In the genomic region with DNA sequence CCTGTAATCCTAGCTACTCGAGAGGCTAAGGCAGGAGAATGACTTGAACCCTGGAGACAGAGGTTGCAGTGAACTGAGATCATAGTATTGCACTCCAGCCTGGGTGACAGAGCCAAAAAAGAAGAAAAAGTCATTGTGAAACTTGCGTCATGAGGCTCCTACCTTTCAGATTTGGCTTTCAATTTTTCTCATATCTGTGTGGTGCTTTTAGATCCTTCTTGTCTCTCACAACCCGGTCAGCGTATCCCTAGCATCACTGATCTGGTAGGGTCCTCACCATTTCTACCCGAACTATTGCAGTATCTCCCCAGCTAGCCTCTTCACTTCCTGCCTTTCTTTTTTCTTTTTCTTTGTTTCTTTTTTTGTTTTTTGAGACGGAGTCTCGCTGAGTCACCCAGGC, we compare ENCODE assay signal across 19 cellular contexts. TPM values are rescaled to one million over a fixed set of nuclear protein-coding genes. Genes with fewer than 3 reads are reported as not detected.
DNase-seq lines count a peak whose midpoint lies in the region; FAIRE-seq and TF ChIP-seq lines count a peak whose summit lies in the region.
"Had no signal": no experiment of that assay in that cellular context is flagged by ENCODE, and none has a peak within 500 bp of the region (broad histone marks: within the 10 kb centered on the region; RNA-seq: fewer than 3 reads in every experiment).

No MANE protein-coding gene starts in this region.

- H3K4me1 Mint-ChIP-seq in activated CD4-positive, alpha-beta memory T cell treated with anti-CD3 and anti-CD28 coated beads for 36 hours (ENCODE audit: low read depth): peaks cover 30% of the 10 kb centered on the region
- H3K4me1 Mint-ChIP-seq: H9 had no signal

- POLR2A ChIA-PET in activated CD4-positive, alpha-beta memory T cell treated with anti-CD3 and anti-CD28 coated beads for 36 hours (lab: Charles Lee): interaction anchor here (0.7 kb wide), 1 partner anchor 422 kb away, joined by 4 read pairs; no protein-coding TSS in a partner anchor

- H3K9me3 ChIP-seq in transverse colon: no peaks in the 10 kb centered on the region
- H3K9me3 ChIP-seq: MG63 had no signal

- intact Hi-C loops in activated CD4-positive, alpha-beta memory T cell treated with anti-CD3 and anti-CD28 coated beads for 36 hours (cut with micrococcal nuclease): loop anchor here (1.0 kb wide), 1 partner anchor 98 kb away; no protein-coding TSS in a partner anchor
- intact Hi-C loops in transverse colon (cut with DNase I; ENCODE audit: low total_unique reads): no loop called here

- H3K4me3 ChIP-seq in transverse colon: no peak overlapping the region
- H3K4me3 ChIP-seq: MG63 had no signal

- H3K27ac ChIP-seq in transverse colon: peak overlapping the region; percentile 52 to 90 (median 82)
- H3K27ac ChIP-seq: VCaP had no signal

- peaks cover 4 to 51% (median 18%) of the 10 kb centered on the region in 4 donors for H3K4me1 ChIP-seq in transverse colon

- in situ Hi-C loops in transverse colon (cut with MboI; ENCODE audit: low pct_ligation_motif_present in 1 of 4, low pct_unique_long_range_greater_than_20kb in 1 of 4, low sequenced_read_pairs in 3 of 4): no loop called here

- H3K27ac Mint-ChIP-seq in activated CD4-positive, alpha-beta memory T cell treated with anti-CD3 and anti-CD28 coated beads for 36 hours: peak overlapping the region; percentile 89

- TF ChIP-seq EP300 in transverse colon (IDR thresholded peaks at IDR 0.05; ENCODE audit: low read depth): no peak

- H3K4me3 Mint-ChIP-seq in activated CD4-positive, alpha-beta memory T cell treated with anti-CD3 and anti-CD28 coated beads for 36 hours: peak overlapping the region; percentile 69
- H3K4me3 Mint-ChIP-seq: H9 had no signal

- CTCF ChIA-PET in activated CD4-positive, alpha-beta memory T cell treated with anti-CD3 and anti-CD28 coated beads for 36 hours (lab: Charles Lee): interaction anchor here (0.6 to 1.1 kb wide), 4 partner anchors 52 to 577 kb away, joined by 3 to 4 read pairs (median 3); no protein-coding TSS in a partner anchor

- no peaks in the 10 kb centered on the region for H3K36me3 ChIP-seq in transverse colon
- H3K36me3 ChIP-seq: MG63 had no signal

- peak; percentile 19 for DNase-seq in stimulated activated CD4-positive, alpha-beta T cell treated with anti-CD3 and anti-CD28 coated beads, Interleukin-1b, Interleukin-23, amount 100 ng/mL, for 48 hours
- no peak for DNase-seq in stimulated activated CD4-positive, alpha-beta T cell treated with anti-CD3 and anti-CD28 coated beads, Interleukin-4, amount 100 ng/mL, for 1 hour
- DNase-seq in GM20000 (ENCODE audit: low spot score): peak; percentile 47
- DNase-seq in activated CD4-positive, alpha-beta memory T cell treated with anti-CD3 and anti-CD28 coated beads for 36 hours: peak; percentile 48
- no peak for DNase-seq in transverse colon
- no peak for DNase-seq in NCI-H2081 (lab: John Stamatoyannopoulos, UW)
- no peak for DNase-seq in D721Med (ENCODE audit: insufficient read length, low spot score)
- no peak for DNase-seq in NCI-H2107 treated with DMSO at 0.1 percent for 48 hours (lab: John Stamatoyannopoulos, UW; ENCODE audit: unreplicated experiment)
- DNase-seq: foreskin fibroblast, GDM1, H9, MG63, NCI-H1930, NCI-H524, PC-3 had no signal

- no peak for FAIRE-seq in D721Med (lab: Jason Lieb, UNC)
- FAIRE-seq: colon, HepG2 had no signal

- H3K9me3 Mint-ChIP-seq in activated CD4-positive, alpha-beta memory T cell treated with anti-CD3 and anti-CD28 coated beads for 36 hours: no peaks in the 10 kb centered on the region
- H3K9me3 Mint-ChIP-seq: H9 had no signal

- H3K36me3 Mint-ChIP-seq in activated CD4-positive, alpha-beta memory T cell treated with anti-CD3 and anti-CD28 coated beads for 36 hours: no peaks in the 10 kb centered on the region

- TF ChIP-seq CTCF in GM20000 (IDR thresholded peaks at IDR 0.05; ENCODE audit: extremely low read depth, missing control alignments) (no peak), transverse colon (IDR thresholded peaks at IDR 0.05) (no peak), D721Med (IDR thresholded peaks at IDR 0.05; ENCODE audit: insufficient read depth, missing control alignments) (no peak)

- H3K27me3 ChIP-seq in transverse colon: no peaks in the 10 kb centered on the region
- H3K27me3 ChIP-seq: MG63 had no signal

- TF ChIP-seq POLR2A in transverse colon (IDR thresholded peaks at IDR 0.05): no peak

- peaks cover 13% of the 10 kb centered on the region for H3K27me3 Mint-ChIP-seq in activated CD4-positive, alpha-beta memory T cell treated with anti-CD3 and anti-CD28 coated beads for 36 hours

- WGBS in transverse colon (ENCODE audit: low coverage in 1 of 2), 2 donors: 67 to 87% methylated on average over 6 to 7 of the region's 7 CpGs

RNA-seq across cellular contexts. Expression of a gene that starts 21.6 kb away (rescaled TPM):
- total RNA-seq in activated CD4-positive, alpha-beta memory T cell treated with anti-CD3 and anti-CD28 coated beads for 36 hours: not detected
- total RNA-seq in transverse colon: 100 to 1,000 TPM; 117 to 289 (median 184) TPM
- total RNA-seq: H9, posterior vena cava had no signal

Comparison
In these comparisons a context has a peak if more than half of its experiments do, and no peak if none do; other contexts are left out.
1. DNase-seq: peak in stimulated activated CD4-positive, alpha-beta T cell treated with anti-CD3 and anti-CD28 coated beads, Interleukin-1b, Interleukin-23, amount 100 ng/mL, for 48 hours (single experiment), GM20000 (single experiment) and activated CD4-positive, alpha-beta memory T cell treated with anti-CD3 and anti-CD28 coated beads for 36 hours (single experiment); none in stimulated activated CD4-positive, alpha-beta T cell treated with anti-CD3 and anti-CD28 coated beads, Interleukin-4, amount 100 ng/mL, for 1 hour (single experiment), transverse colon (single experiment), NCI-H2081 (0 of 2), D721Med (single experiment) and NCI-H2107 treated with DMSO at 0.1 percent for 48 hours (single experiment).
2. RNA of a gene that starts 21.6 kb away (total RNA-seq): 117 to 289 TPM in transverse colon; not detected in activated CD4-positive, alpha-beta memory T cell treated with anti-CD3 and anti-CD28 coated beads for 36 hours; every median in the first group is over 100 times any median in the second.